26 cellular contexts compared by ENCODE assay signal in genomic region chr1:232382671-232383070, GRCh38.
"Had no signal": no experiment of that assay in that cellular context is flagged by ENCODE, and none has a peak within 500 bp of the region (broad histone marks: within the 10 kb centered on the region; RNA-seq: fewer than 3 reads in every experiment).

No MANE protein-coding gene starts in this region.

- DNase-seq: activated CD4-positive, alpha-beta T cell treated with anti-CD3 and anti-CD28 coated beads, Interleukin-2, amount 50 U/mL, for 1 hour; activated CD4-positive, CD25-positive, alpha-beta regulatory T cell treated with anti-CD3 and anti-CD28 coated beads, Interleukin-2, amount 50 U/mL, for 72 hours; activated effector memory CD4-positive, alpha-beta T cell treated with Interleukin-2 at 50 U/mL for 16 hours; activated naive CD4-positive, alpha-beta T cell treated with Interleukin-2 at 50 U/mL for 16 hours; activated T-cell treated with anti-CD3 and anti-CD28 coated beads for 4 hours; activated T-cell treated with anti-CD3 and anti-CD28 coated beads, Interleukin-2, amount 50 U/mL, for 72 hours; anterior cingulate cortex; dermis blood vessel endothelial cell; effector CD4-positive, alpha-beta T cell; immature natural killer cell; kidney; lower lobe of right lung; naive thymus-derived CD4-positive, alpha-beta T cell; occipital lobe; psoas muscle; spleen; stimulated activated naive CD4-positive, alpha-beta T cell; T-helper 17 cell; T1000 had no signal

- H3K27me3 ChIP-seq: esophagus muscularis mucosa, tibial nerve had no signal

- H3K4me3 Mint-ChIP-seq: activated naive CD8-positive, alpha-beta T cell; activated T-cell treated with anti-CD3 and anti-CD28 coated beads, Interleukin-2, amount 50 U/mL, for 72 hours; central memory CD8-positive, alpha-beta T cell; immature natural killer cell; naive thymus-derived CD4-positive, alpha-beta T cell; neural crest cell; T-helper 17 cell had no signal

- H3K9me3 ChIP-seq: esophagus muscularis mucosa, lower lobe of right lung, psoas muscle, spleen, tibial nerve had no signal

- H3K27ac ChIP-seq: esophagus muscularis mucosa, lower lobe of right lung, parathyroid adenoma, psoas muscle, spleen, tibial nerve had no signal

- H3K9ac ChIP-seq: parathyroid adenoma had no signal

- H3K27ac Mint-ChIP-seq: activated naive CD8-positive, alpha-beta T cell; activated T-cell treated with anti-CD3 and anti-CD28 coated beads, Interleukin-2, amount 50 U/mL, for 72 hours; immature natural killer cell; naive thymus-derived CD4-positive, alpha-beta T cell; T-helper 17 cell had no signal

- H3K36me3 ChIP-seq: esophagus muscularis mucosa, lower lobe of right lung, spleen, tibial nerve had no signal

- H2AFZ ChIP-seq: parathyroid adenoma had no signal

- H3K4me1 ChIP-seq: lower lobe of right lung, parathyroid adenoma had no signal

- H3K9me3 Mint-ChIP-seq: activated T-cell treated with anti-CD3 and anti-CD28 coated beads, Interleukin-2, amount 50 U/mL, for 72 hours; central memory CD8-positive, alpha-beta T cell; immature natural killer cell; naive thymus-derived CD4-positive, alpha-beta T cell; neural crest cell had no signal

- H3K79me2 ChIP-seq: parathyroid adenoma had no signal

- H3K4me3 ChIP-seq: esophagus muscularis mucosa, lower lobe of right lung, psoas muscle, spleen, tibial nerve had no signal

- H3K4me1 Mint-ChIP-seq: central memory CD8-positive, alpha-beta T cell; immature natural killer cell; T-helper 17 cell had no signal

- H3K36me3 Mint-ChIP-seq: activated naive CD8-positive, alpha-beta T cell; immature natural killer cell; naive thymus-derived CD4-positive, alpha-beta T cell had no signal

- H3K27me3 Mint-ChIP-seq: activated naive CD8-positive, alpha-beta T cell had no signal

- ATAC-seq: activated T-cell treated with anti-CD3 and anti-CD28 coated beads, Interleukin-2, amount 50 U/mL, for 72 hours; left lobe of liver; lower lobe of right lung; naive thymus-derived CD4-positive, alpha-beta T cell; psoas muscle; T-helper 17 cell had no signal
